ENCODE assay signal across 15 cellular contexts in the genomic region with DNA sequence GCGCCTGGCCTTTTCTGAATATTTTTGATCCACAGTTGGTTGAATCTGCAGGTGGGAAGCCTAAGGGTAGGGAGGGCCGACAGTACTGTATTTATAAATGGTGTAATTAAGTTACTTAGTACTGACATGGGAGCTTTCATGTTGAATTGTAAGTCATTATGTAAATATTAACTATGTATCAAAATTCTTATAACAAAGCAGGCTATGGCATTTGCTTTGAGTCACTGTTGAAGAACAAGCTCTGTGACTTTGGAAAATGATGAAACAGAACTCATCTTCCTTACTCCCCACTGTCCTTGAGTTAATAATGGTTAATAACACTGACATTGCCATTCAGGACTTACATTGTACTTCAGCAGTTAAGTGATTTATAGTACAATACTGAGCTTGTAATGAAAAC.
A peak's percentile ranks its signal among the peaks of the same experiment; 100 is the strongest.
DNase-seq lines count a peak whose midpoint lies in the region; ATAC-seq and TF ChIP-seq lines count a peak whose summit lies in the region.
"Had no signal": no experiment of that assay in that cellular context is flagged by ENCODE, and none has a peak within 500 bp of the region (broad histone marks: within the 10 kb centered on the region; RNA-seq: fewer than 3 reads in every experiment).

No MANE protein-coding gene starts in this region.

- no peaks in the 10 kb centered on the region for H3K36me3 ChIP-seq in PC-3 (ENCODE audit: low read depth, low read length)
- H3K36me3 ChIP-seq in sigmoid colon = no peaks in the 10 kb centered on the region

- H3K27me3 ChIP-seq in PC-3 (ENCODE audit: low read length) (no peaks in the 10 kb centered on the region), sigmoid colon (no peaks in the 10 kb centered on the region)
- H3K27me3 ChIP-seq: BLaER1 treated with 17β-estradiol and CSF1 and Interleukin-3, amounts not matched to agents 10 nM and 100 nM had no signal

- H3K4me3 ChIP-seq in PC-3 (ENCODE audit: low read length) (no peak overlapping the region), sigmoid colon (no peak overlapping the region)
- H3K4me3 ChIP-seq: BLaER1 treated with 17β-estradiol and CSF1 and Interleukin-3, amounts not matched to agents 10 nM and 100 nM; GM12878; GM23248 had no signal

- intact Hi-C loops in PC-3 (cut with micrococcal nuclease) (loop anchor here (1.0 kb wide), 1 partner anchor 19 kb away; no protein-coding TSS in a partner anchor), sigmoid colon (cut with DNase I) (no loop called here)

- H3K27ac ChIP-seq in PC-3 (ENCODE audit: low read length) = peak overlapping the region; percentile 30; the same call in 1 of the 2 replicates
- H3K27ac ChIP-seq in sigmoid colon = no peak overlapping the region
- H3K27ac ChIP-seq: BLaER1 treated with 17β-estradiol and CSF1 and Interleukin-3, amounts not matched to agents 10 nM and 100 nM; GM23248 had no signal

- peaks cover 5% of the 10 kb centered on the region; the same call in 1 of the 2 replicates for H4K20me1 ChIP-seq in PC-3 (ENCODE audit: low read length)
- H4K20me1 ChIP-seq: BLaER1 treated with 17β-estradiol and CSF1 and Interleukin-3, amounts not matched to agents 10 nM and 100 nM had no signal

- no peak overlapping the region for H2AFZ ChIP-seq in PC-3 (ENCODE audit: low read length)
- H2AFZ ChIP-seq: GM23248 had no signal

- peaks cover 4% of the 10 kb centered on the region for H3F3A ChIP-seq in PC-3 (ENCODE audit: low read length, unreplicated experiment)

- peak; percentile 58 for ATAC-seq in PC-3
- ATAC-seq in esophagus mucosa = peak; percentile 88
- ATAC-seq: GM12878, HCT116 had no signal

- TF ChIP-seq EP300 in sigmoid colon (IDR thresholded peaks at IDR 0.05) = no peak

- no peak for TF ChIP-seq POLR2A in sigmoid colon (IDR thresholded peaks at IDR 0.05)

- POLR2A ChIA-PET in PC-3 (lab: Charles Lee; ENCODE audit: unreplicated experiment) = no interaction called here

- DNase-seq in DMS53 (lab: John Stamatoyannopoulos, UW) (peak; percentile 71), NCI-H146 (lab: John Stamatoyannopoulos, UW) (peak; percentile 53), PC-3 (peak; percentile 78), sigmoid colon (no peak), SKM-1 (lab: John Stamatoyannopoulos, UW; ENCODE audit: unreplicated experiment) (no peak), T1000 (lab: John Stamatoyannopoulos, UW) (no peak)
- DNase-seq: AML-193; CD4-positive, CD25-positive, alpha-beta regulatory T cell; DMS79; GM23248; IMR-90 had no signal

- TF ChIP-seq CTCF in PC-3 (conservative IDR thresholded peaks at IDR 0.05; ENCODE audit: low read depth, low read length) (no peak), sigmoid colon (IDR thresholded peaks at IDR 0.05) (no peak)

- H3K9me2 ChIP-seq in PC-3 (replicated peaks; ENCODE audit: low read length) = no peaks in the 10 kb centered on the region

- CTCF ChIA-PET in PC-3 (lab: Charles Lee) = interaction anchor here (0.5 kb wide), 1 partner anchor 115 kb away, joined by 3 read pairs; no protein-coding TSS in a partner anchor

- H3K9ac ChIP-seq in PC-3 (ENCODE audit: low read length) = no peak overlapping the region
- H3K9ac ChIP-seq: BLaER1 treated with 17β-estradiol and CSF1 and Interleukin-3, amounts not matched to agents 10 nM and 100 nM; GM23248 had no signal

- no peaks in the 10 kb centered on the region for H3K79me2 ChIP-seq in PC-3 (ENCODE audit: low read length)

- peaks cover 40% of the 10 kb centered on the region for H3K4me1 ChIP-seq in PC-3 (ENCODE audit: insufficient read depth, low read length)
- H3K4me1 ChIP-seq in sigmoid colon = peaks cover 0 to 19% (median 11%) of the 10 kb centered on the region in 4 donors

- no TSS peak for BruUV-seq in PC-3 (replicated peaks; lab: Mats Ljungman, UMichigan)

- H3K9me3 ChIP-seq in PC-3 (ENCODE audit: low read length) (no peaks in the 10 kb centered on the region), sigmoid colon (no peaks in the 10 kb centered on the region)

- 82 to 90% methylated on average over 2 of the region's 2 CpGs for WGBS in sigmoid colon, 2 donors

- peak overlapping the region; percentile 82; the same call in 1 of the 2 replicates for H3K4me2 ChIP-seq in PC-3 (ENCODE audit: low read length)
- H3K4me2 ChIP-seq: BLaER1 treated with 17β-estradiol and CSF1 and Interleukin-3, amounts not matched to agents 10 nM and 100 nM had no signal

Comparison
In these comparisons a context has a peak if more than half of its experiments do, and no peak if none do; other contexts are left out.
1. DNase-seq: peak in DMS53 (single experiment), NCI-H146 (single experiment) and PC-3 (single experiment); none in sigmoid colon (single experiment), SKM-1 (single experiment) and T1000 (single experiment).